In genomic region chr5:62935660-62936059, GRCh38 we compare ENCODE assay signal across 21 cellular contexts.
"Had no signal": no experiment of that assay in that cellular context is flagged by ENCODE, and none has a peak within 500 bp of the region (broad histone marks: within the 10 kb centered on the region; RNA-seq: fewer than 3 reads in every experiment).

No MANE protein-coding gene starts in this region.

- H3K27me3 ChIP-seq: neural progenitor cell, tibial nerve had no signal

- H3K4me3 ChIP-seq: lung, neural progenitor cell, prostate gland, thoracic aorta, tibial nerve had no signal

- H3K27ac Mint-ChIP-seq: effector memory CD8-positive, alpha-beta T cell; immature natural killer cell; memory B cell; naive thymus-derived CD4-positive, alpha-beta T cell; neural progenitor cell; stimulated activated naive B cell treated with anti-CD40 and anti-IgM and Interleukin-4, amounts not matched to agents 10 μg/mL and 1 μg/mL and 100 μg/mL, for 72 hours; stimulated activated naive CD8-positive, alpha-beta T cell treated with anti-CD3 and anti-CD28 coated beads, Interleukin-15, Interleukin-2, amounts not matched to agents 100 ng/mL and 50 ng/mL, for 24 hours had no signal

- ATAC-seq: effector memory CD8-positive, alpha-beta T cell; naive thymus-derived CD4-positive, alpha-beta T cell; right cardiac atrium; stimulated activated naive B cell treated with anti-CD40 and anti-IgM and Interleukin-4, amounts not matched to agents 10 μg/mL and 1 μg/mL and 100 μg/mL, for 72 hours had no signal

- H3K9me3 ChIP-seq: prostate gland, thoracic aorta, tibial nerve had no signal

- H3K27ac ChIP-seq: neural progenitor cell, parathyroid adenoma, prostate gland, thoracic aorta, tibial nerve had no signal

- H3K4me2 ChIP-seq: neural progenitor cell had no signal

- H3K9ac ChIP-seq: neural progenitor cell, parathyroid adenoma had no signal

- H3K36me3 ChIP-seq: neural progenitor cell, prostate gland, thoracic aorta, tibial nerve had no signal

- H3K27me3 Mint-ChIP-seq: effector memory CD8-positive, alpha-beta T cell; memory B cell; stimulated activated naive B cell treated with anti-CD40 and anti-IgM and Interleukin-4, amounts not matched to agents 10 μg/mL and 1 μg/mL and 100 μg/mL, for 72 hours; stimulated activated naive CD8-positive, alpha-beta T cell treated with anti-CD3 and anti-CD28 coated beads, Interleukin-15, Interleukin-2, amounts not matched to agents 100 ng/mL and 50 ng/mL, for 24 hours had no signal

- H3K36me3 Mint-ChIP-seq: immature natural killer cell; memory B cell; naive thymus-derived CD4-positive, alpha-beta T cell; neural progenitor cell; stimulated activated naive B cell treated with anti-CD40 and anti-IgM and Interleukin-4, amounts not matched to agents 10 μg/mL and 1 μg/mL and 100 μg/mL, for 72 hours had no signal

- H3K4me1 ChIP-seq: neural progenitor cell, parathyroid adenoma, prostate gland had no signal

- H3K79me2 ChIP-seq: parathyroid adenoma had no signal

- DNase-seq: cortex of kidney; effector memory CD8-positive, alpha-beta T cell; hypothalamus; immature natural killer cell; islet precursor cell; midbrain; naive thymus-derived CD4-positive, alpha-beta T cell; right cardiac atrium; small intestine; stimulated activated CD4-positive, alpha-beta T cell treated with anti-CD3 and anti-CD28 coated beads, Interleukin-15, amount 100 ng/mL, for 24 hours; stimulated activated CD4-positive, alpha-beta T cell treated with anti-CD3 and anti-CD28 coated beads, Interleukin-2, amount 100 ng/mL, for 48 hours; stimulated activated naive B cell treated with anti-CD40 and anti-IgM and Interleukin-4, amounts not matched to agents 10 μg/mL and 1 μg/mL and 100 μg/mL, for 72 hours had no signal

- H3K4me1 Mint-ChIP-seq: immature natural killer cell; memory B cell; naive thymus-derived CD4-positive, alpha-beta T cell; neural progenitor cell; stimulated activated naive B cell treated with anti-CD40 and anti-IgM and Interleukin-4, amounts not matched to agents 10 μg/mL and 1 μg/mL and 100 μg/mL, for 72 hours had no signal

- H3K4me3 Mint-ChIP-seq: effector memory CD8-positive, alpha-beta T cell; immature natural killer cell; memory B cell; naive thymus-derived CD4-positive, alpha-beta T cell; nephron; neural progenitor cell; stimulated activated naive B cell treated with anti-CD40 and anti-IgM and Interleukin-4, amounts not matched to agents 10 μg/mL and 1 μg/mL and 100 μg/mL, for 72 hours; stimulated activated naive CD8-positive, alpha-beta T cell treated with anti-CD3 and anti-CD28 coated beads, Interleukin-15, Interleukin-2, amounts not matched to agents 100 ng/mL and 50 ng/mL, for 24 hours had no signal

- H2AFZ ChIP-seq: neural progenitor cell, parathyroid adenoma had no signal

- H3K9me3 Mint-ChIP-seq: memory B cell; nephron; neural progenitor cell; stimulated activated naive B cell treated with anti-CD40 and anti-IgM and Interleukin-4, amounts not matched to agents 10 μg/mL and 1 μg/mL and 100 μg/mL, for 72 hours; stimulated activated naive CD8-positive, alpha-beta T cell treated with anti-CD3 and anti-CD28 coated beads, Interleukin-15, Interleukin-2, amounts not matched to agents 100 ng/mL and 50 ng/mL, for 24 hours had no signal
